ENCODE assay signal across 8 cellular contexts in genomic region chr6:17281497-17282481, GRCh38. TPM values are rescaled to one million over a fixed set of nuclear protein-coding genes. Genes with fewer than 3 reads are reported as not detected.
DNase-seq lines count a peak whose midpoint lies in the region; TF ChIP-seq lines count a peak whose summit lies in the region.

No MANE protein-coding gene starts in this region.

- H3K36me3 ChIP-seq in BLaER1 treated with 17β-estradiol and CSF1 and Interleukin-3, amounts not matched to agents 10 nM and 100 nM = peaks cover 0 to 15% (median 0%) of the 10 kb centered on the region in 11 experiments; a peak in 1 of 22 replicates
- H3K36me3 ChIP-seq in HUES64 (ENCODE audit: insufficient read depth, low read length) (no peaks in the 10 kb centered on the region), brain microvascular endothelial cell (replicated peaks) (no peaks in the 10 kb centered on the region), spleen (no peaks in the 10 kb centered on the region)

- DNase-seq in brain microvascular endothelial cell = peak; percentile 6
- peak; percentile 16 for DNase-seq in kidney tubule cell (ENCODE audit: low spot score)
- no peak for DNase-seq in spleen
- DNase-seq in activated gamma-delta T cell (lab: John Stamatoyannopoulos, UW) = no peak
- DNase-seq in globus pallidus (ENCODE audit: low spot score) = no peak
- DNase-seq in NCI-H146 (lab: John Stamatoyannopoulos, UW) = no peak

- no peak for TF ChIP-seq POLR2A in spleen (IDR thresholded peaks at IDR 0.05)

- H3K9ac ChIP-seq in BLaER1 treated with 17β-estradiol and CSF1 and Interleukin-3, amounts not matched to agents 10 nM and 100 nM = peak overlapping the region; percentile 72 to 83 (median 78)
- H3K9ac ChIP-seq in HUES64 (ENCODE audit: low read depth, low read length) = peak overlapping the region; percentile 63

- H3K27ac ChIP-seq in BLaER1 treated with 17β-estradiol and CSF1 and Interleukin-3, amounts not matched to agents 10 nM and 100 nM = peak overlapping the region in 9 of 11 experiments; percentile 54 to 77 (median 68); a peak in 18 of 22 replicates
- H3K27ac ChIP-seq in HUES64 (ENCODE audit: low read depth, low read length) (no peak overlapping the region), brain microvascular endothelial cell (peak overlapping the region; percentile 20), spleen (peak overlapping the region in 3 of 8 donors; percentile 15 to 37 (median 34))

- H3K4me1 ChIP-seq in BLaER1 treated with 17β-estradiol and CSF1 and Interleukin-3, amounts not matched to agents 10 nM and 100 nM = peaks cover 0 to 17% (median 12%) of the 10 kb centered on the region in 10 experiments; a peak in 12 of 20 replicates
- H3K4me1 ChIP-seq in HUES64 (ENCODE audit: insufficient read depth, low read length) (peaks cover 9% of the 10 kb centered on the region; the same call in 1 of the 2 replicates), spleen (peaks cover 4 to 22% (median 19%) of the 10 kb centered on the region in 6 donors)

- H3K27me3 ChIP-seq in BLaER1 treated with 17β-estradiol and CSF1 and Interleukin-3, amounts not matched to agents 10 nM and 100 nM = peaks cover 44 to 63% (median 55%) of the 10 kb centered on the region in 11 experiments
- H3K27me3 ChIP-seq in HUES64 (ENCODE audit: insufficient read depth, low read length) (peaks cover 72% of the 10 kb centered on the region), brain microvascular endothelial cell (replicated peaks) (no peaks in the 10 kb centered on the region), spleen (replicated peaks in 1 of 7) (peaks cover 0 to 85% (median 24%) of the 10 kb centered on the region in 7 donors)

- H3K9me3 ChIP-seq in BLaER1 treated with 17β-estradiol and CSF1 and Interleukin-3, amounts not matched to agents 10 nM and 100 nM (replicated peaks in 1 of 11) = peaks cover 0 to 10% (median 5%) of the 10 kb centered on the region in 11 experiments; a peak in 8 of 22 replicates
- H3K9me3 ChIP-seq in HUES64 (ENCODE audit: insufficient read depth, low read depth, low read length) = no peaks in the 10 kb centered on the region
- no peaks in the 10 kb centered on the region for H3K9me3 ChIP-seq in spleen

- intact Hi-C loops in spleen (cut with DNase I; ENCODE audit: low total_unique reads) = no loop called here

- TF ChIP-seq CTCF in brain microvascular endothelial cell (IDR thresholded peaks at IDR 0.05; ENCODE audit: low read depth, low read length, missing control alignments) = no peak
- no peak for TF ChIP-seq CTCF in spleen (IDR thresholded peaks at IDR 0.05 in 8 of 11, conservative IDR thresholded peaks at IDR 0.05 in 3 of 11)

- peak overlapping the region; percentile 81 to 98 (median 93) for H3K4me2 ChIP-seq in BLaER1 treated with 17β-estradiol and CSF1 and Interleukin-3, amounts not matched to agents 10 nM and 100 nM

- H4K20me1 ChIP-seq in BLaER1 treated with 17β-estradiol and CSF1 and Interleukin-3, amounts not matched to agents 10 nM and 100 nM = no peaks in the 10 kb centered on the region

- peak overlapping the region; percentile 57 to 82 (median 70) for H3K4me3 ChIP-seq in BLaER1 treated with 17β-estradiol and CSF1 and Interleukin-3, amounts not matched to agents 10 nM and 100 nM
- peak overlapping the region; percentile 65 for H3K4me3 ChIP-seq in HUES64 (ENCODE audit: low read length)
- peak overlapping the region; percentile 69 for H3K4me3 ChIP-seq in brain microvascular endothelial cell (ENCODE audit: low read depth, low read length)
- peak overlapping the region; percentile 22 to 70 (median 47) for H3K4me3 ChIP-seq in spleen

- in situ Hi-C loops in brain microvascular endothelial cell (cut with HindIII; ENCODE audit: low pct_ligation_motif_present, low sequenced_read_pairs) = no loop called here

- WGBS in HUES64 = 1% methylated on average over 77 of the region's 77 CpGs
- WGBS in spleen, 5 donors = 3 to 6% (median 3%) methylated on average over 44 to 77 of the region's 77 CpGs

RNA-seq across cellular contexts. Expression of gene RBM24, which starts 0.6 kb away (rescaled TPM):
- 1.7 TPM for polyA plus RNA-seq in HUES64 (2013, experiment 1 of 2)
- polyA plus RNA-seq in HUES64 (2013, experiment 2 of 2) = 4.1 TPM
- 1 to 10 TPM in 3 of 7 donors, under 1 TPM in 4; 0.33 to 1.8 (median 0.68) TPM for total RNA-seq in spleen
- 1 to 10 TPM in 1 of 3 donors, under 1 TPM in 2; 0.76 to 1.3 (median 0.99) TPM for polyA plus RNA-seq in spleen

Comparison
In these comparisons a context has a peak if more than half of its experiments do, and no peak if none do; other contexts are left out.
1. DNase-seq: peak in brain microvascular endothelial cell (single experiment) and kidney tubule cell (single experiment); none in spleen (single experiment), activated gamma-delta T cell (single experiment), globus pallidus (single experiment) and NCI-H146 (single experiment).
2. Peak in every context shown above with its lines, with median percentiles within 50 percentile points of each other: H3K4me3 ChIP-seq.